In genomic region chr4:1721003-1721665, GRCh38 we compare ENCODE assay signal across 8 cellular contexts. TPM values are rescaled to one million over a fixed set of nuclear protein-coding genes. Genes with fewer than 3 reads are reported as not detected.
DNase-seq lines count a peak whose midpoint lies in the region; ATAC-seq and TF ChIP-seq lines count a peak whose summit lies in the region.

TSS of gene TACC3 (plus strand) at chr4:1721521. CDS start at chr4:1723422, 1,901 bp downstream.
TSS of gene TMEM129 (minus strand) at chr4:1721323. CDS start at chr4:1720837, 486 bp downstream.

- peak within 1 kb of the TSS; percentile 89 for H3K27ac ChIP-seq in CD4-positive, CD25-positive, alpha-beta regulatory T cell (ENCODE audit: insufficient read depth, low read length, poor library complexity, severe bottlenecking)
- H3K27ac ChIP-seq in left lung: peak within 1 kb of the TSS; percentile 96 to 97

- no peaks in the 10 kb centered on the region for H3K9me3 ChIP-seq in CD4-positive, CD25-positive, alpha-beta regulatory T cell (ENCODE audit: control insufficient read depth in 2 of 2, low read length in 2 of 2)
- H3K9me3 ChIP-seq in left lung: no peaks in the 10 kb centered on the region

- peak; percentile 95 to 98 (median 97) for DNase-seq in CD4-positive, CD25-positive, alpha-beta regulatory T cell
- DNase-seq in NCI-H774 (lab: John Stamatoyannopoulos, UW) (peak; percentile 95), left lung (peak; percentile 95 to 96)
- DNase-seq in activated CD4-positive, alpha-beta T cell treated with anti-CD3 and anti-CD28 coated beads, Interleukin-2, amount 50 U/mL, for 4 hours: peak; percentile 92 to 94
- DNase-seq in stimulated activated CD4-positive, alpha-beta T cell treated with anti-CD3 and anti-CD28 coated beads, Interleukin-2, amount 100 ng/mL, for 48 hours: peak; percentile 87

- ATAC-seq in CD4-positive, CD25-positive, alpha-beta regulatory T cell (ENCODE audit: low read depth in 2 of 2): peak; percentile 85 to 90
- ATAC-seq in GM19438 (IDR thresholded peaks at IDR 0.05; ENCODE audit: low read depth, unreplicated experiment) (peak; percentile 78), HG03571 (IDR thresholded peaks at IDR 0.05; ENCODE audit: unreplicated experiment) (peak; percentile 70), left lung (peak; percentile 93)

- H3K9me3 Mint-ChIP-seq in CD4-positive, CD25-positive, alpha-beta regulatory T cell: peaks cover 0 to 1% (median 0%) of the 10 kb centered on the region in 7 donors
- H3K9me3 Mint-ChIP-seq in dendritic cell treated with granulocyte-macrophage colony-stimulating factor and Interleukin-4, amounts not matched to agents 40 ng/mL and 50 ng/mL, for 4 days: no peaks in the 10 kb centered on the region

- intact Hi-C loops in dendritic cell treated with granulocyte-macrophage colony-stimulating factor and Interleukin-4, amounts not matched to agents 40 ng/mL and 50 ng/mL, for 4 days (cut with micrococcal nuclease): loop anchor here (1.0 to 10.0 kb wide), 2 partner anchors 9 to 376 kb away; partner anchors contain the start of genes SLBP and UVSSA
- intact Hi-C loops in left lung (cut with DNase I): no loop called here

- H3K36me3 Mint-ChIP-seq in CD4-positive, CD25-positive, alpha-beta regulatory T cell: peaks cover 7% of the 10 kb centered on the region
- peaks cover 84% of the 10 kb centered on the region for H3K36me3 Mint-ChIP-seq in dendritic cell treated with granulocyte-macrophage colony-stimulating factor and Interleukin-4, amounts not matched to agents 40 ng/mL and 50 ng/mL, for 4 days (ENCODE audit: low read depth)

- peaks cover 7 to 58% (median 32%) of the 10 kb centered on the region in 4 donors for H3K4me1 Mint-ChIP-seq in CD4-positive, CD25-positive, alpha-beta regulatory T cell
- peaks cover 84% of the 10 kb centered on the region for H3K4me1 Mint-ChIP-seq in dendritic cell treated with granulocyte-macrophage colony-stimulating factor and Interleukin-4, amounts not matched to agents 40 ng/mL and 50 ng/mL, for 4 days (ENCODE audit: low read depth)

- H3K27ac Mint-ChIP-seq in CD4-positive, CD25-positive, alpha-beta regulatory T cell: peak within 1 kb of the TSS; percentile 100
- H3K27ac Mint-ChIP-seq in dendritic cell treated with granulocyte-macrophage colony-stimulating factor and Interleukin-4, amounts not matched to agents 40 ng/mL and 50 ng/mL, for 4 days: peak within 1 kb of the TSS; percentile 97

- peaks cover 57% of the 10 kb centered on the region for H3K4me1 ChIP-seq in CD4-positive, CD25-positive, alpha-beta regulatory T cell (ENCODE audit: control insufficient read depth, insufficient read depth, low read length, poor library complexity, severe bottlenecking)
- peaks cover 24 to 69% of the 10 kb centered on the region in 2 donors for H3K4me1 ChIP-seq in left lung

- H3K27me3 Mint-ChIP-seq in CD4-positive, CD25-positive, alpha-beta regulatory T cell: no peaks in the 10 kb centered on the region
- H3K27me3 Mint-ChIP-seq in dendritic cell treated with granulocyte-macrophage colony-stimulating factor and Interleukin-4, amounts not matched to agents 40 ng/mL and 50 ng/mL, for 4 days: no peaks in the 10 kb centered on the region

- H3K4me3 ChIP-seq in CD4-positive, CD25-positive, alpha-beta regulatory T cell (ENCODE audit: low read depth, low read length): peak within 1 kb of the TSS; percentile 92
- H3K4me3 ChIP-seq in left lung: peak within 1 kb of the TSS; percentile 77 to 79

- no peaks in the 10 kb centered on the region for H3K27me3 ChIP-seq in CD4-positive, CD25-positive, alpha-beta regulatory T cell (ENCODE audit: control insufficient read depth, insufficient read depth, low read length)
- no peaks in the 10 kb centered on the region for H3K27me3 ChIP-seq in left lung

- H3K36me3 ChIP-seq in CD4-positive, CD25-positive, alpha-beta regulatory T cell (ENCODE audit: control insufficient read depth, insufficient read depth, low read length): peaks cover 5% of the 10 kb centered on the region
- peaks cover 0 to 37% of the 10 kb centered on the region in 2 donors for H3K36me3 ChIP-seq in left lung

- peak in 1 of 2 donors; percentile 4 for TF ChIP-seq CTCF in left lung (IDR thresholded peaks at IDR 0.05)

- peak within 1 kb of the TSS; percentile 92 to 99 (median 95) for H3K4me3 Mint-ChIP-seq in CD4-positive, CD25-positive, alpha-beta regulatory T cell
- peak within 1 kb of the TSS; percentile 96 for H3K4me3 Mint-ChIP-seq in dendritic cell treated with granulocyte-macrophage colony-stimulating factor and Interleukin-4, amounts not matched to agents 40 ng/mL and 50 ng/mL, for 4 days

RNA-seq across cellular contexts. Expression of gene TACC3, which starts in this region (rescaled TPM):
- 111 TPM for total RNA-seq in CD4-positive, CD25-positive, alpha-beta regulatory T cell
- polyA plus RNA-seq in CD4-positive, CD25-positive, alpha-beta regulatory T cell: 10 to 100 TPM; 62.0 to 72.9 (median 66.6) TPM
- total RNA-seq in left lung: 10 to 100 TPM; 20.3 to 28.1 TPM

RNA-seq across cellular contexts. Expression of gene TMEM129, which starts in this region (rescaled TPM):
- 19.6 TPM for total RNA-seq in CD4-positive, CD25-positive, alpha-beta regulatory T cell
- 10 to 100 TPM; 29.4 to 33.9 (median 31.0) TPM for polyA plus RNA-seq in CD4-positive, CD25-positive, alpha-beta regulatory T cell
- 10 to 100 TPM; 36.8 to 41.1 TPM for total RNA-seq in left lung

Comparison
In these comparisons a context has a peak if more than half of its experiments do, and no peak if none do; other contexts are left out.
1. Peak in every context shown above with its lines: DNase-seq, ATAC-seq, H3K4me3 ChIP-seq and H3K27ac ChIP-seq.